ENCODE assay signal across 8 cellular contexts in the genomic region with DNA sequence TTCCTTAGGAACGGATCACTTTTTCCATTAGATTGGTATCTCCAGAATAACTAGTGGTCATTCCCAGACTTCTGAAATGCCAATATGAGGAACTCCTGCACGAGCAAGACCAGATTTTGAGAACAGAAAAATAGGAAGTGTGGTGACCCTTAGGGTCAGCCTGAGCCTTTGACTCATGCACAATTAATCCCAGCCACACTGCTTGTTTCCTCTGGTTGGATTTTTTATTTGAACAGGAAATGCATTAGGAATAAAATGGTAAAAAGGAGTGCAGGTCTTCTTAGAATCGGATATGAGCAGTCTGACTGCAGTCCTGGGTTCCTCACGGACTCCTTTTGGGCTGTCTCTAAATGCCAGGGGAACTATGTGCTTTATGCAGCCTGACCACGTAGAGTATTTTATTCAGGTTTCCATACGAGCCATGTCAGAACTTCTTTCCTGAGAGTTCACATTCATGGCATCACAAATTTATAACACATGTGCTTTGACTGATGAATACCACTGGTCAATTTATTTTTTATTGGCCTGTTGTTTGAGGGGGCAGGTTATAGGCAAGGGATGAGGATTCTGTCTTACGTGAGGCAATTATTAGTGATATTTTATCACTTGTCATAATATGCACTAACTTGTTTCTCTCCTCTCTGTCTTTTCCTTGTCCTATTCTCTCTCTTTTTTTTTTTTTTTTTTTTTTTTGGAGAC. TPM values are rescaled to one million over a fixed set of nuclear protein-coding genes. Genes with fewer than 3 reads are reported as not detected.
DNase-seq lines count a peak whose midpoint lies in the region; ATAC-seq, FAIRE-seq and TF ChIP-seq lines count a peak whose summit lies in the region.
"Not testable (repeated sequence)": the region's sequence is repeated elsewhere in the genome, so short reads cannot be mapped to it uniquely, and the experiment has no call there.

No MANE protein-coding gene starts in this region.

- H2BK120ac ChIP-seq in IMR-90 (ENCODE audit: low read depth, low read length): peak overlapping the region; percentile 83; the same call in 1 of the 2 replicates
- H2BK120ac ChIP-seq in H1 (replicated peaks; ENCODE audit: low read depth, low read length): not testable (repeated sequence)

- dilution Hi-C loops in IMR-90 (cut with HindIII; ENCODE audit: low sequenced_read_pairs, unreplicated experiment): not testable (repeated sequence)

- not testable (repeated sequence) for H3K9me1 ChIP-seq in IMR-90 (ENCODE audit: insufficient read depth, low read length)

- peak overlapping the region; percentile 65; the same call in 1 of the 2 replicates for H3K4ac ChIP-seq in IMR-90 (ENCODE audit: low read depth, low read length)
- not testable (repeated sequence) for H3K4ac ChIP-seq in H1 (replicated peaks; ENCODE audit: insufficient read length, low read depth, low read length)

- ATAC-seq in IMR-90 (ENCODE audit: low read depth): peak; percentile 87
- peak; percentile 47 for ATAC-seq in SK-N-SH treated with all-trans-retinoic acid at 6 μM for 48 hours
- ATAC-seq in heart left ventricle: peak in 3 of 4 donors; percentile 76 to 87 (median 82)
- ATAC-seq in lower lobe of right lung: peak; percentile 63 to 68

- H2AK9ac ChIP-seq in IMR-90 (replicated peaks; ENCODE audit: low read depth, low read length, poor library complexity): not testable (repeated sequence)

- not testable (repeated sequence) for H3K9me3 Mint-ChIP-seq in osteocyte (ENCODE audit: unreplicated experiment)

- H3K4me1 ChIP-seq in IMR-90 (ENCODE audit: control insufficient read depth, insufficient read depth, low read length); H1 (replicated peaks in 1 of 4; ENCODE audit: control insufficient read depth in 3 of 4, insufficient read depth in 4 of 4, low read length in 3 of 4); lower lobe of right lung: not testable (repeated sequence)
- H3K4me1 ChIP-seq in heart left ventricle: peaks cover 0 to 37% (median 17%) of the 10 kb centered on the region in 12 donors
- H3K4me1 ChIP-seq in spleen: peaks cover 0 to 16% (median 4%) of the 10 kb centered on the region in 6 donors

- H4K5ac ChIP-seq in IMR-90 (ENCODE audit: low read depth, low read length); H1 (ENCODE audit: insufficient read length, low read depth, low read length): not testable (repeated sequence)

- peak overlapping the region; percentile 87; the same call in 1 of the 2 replicates for H2BK20ac ChIP-seq in IMR-90 (ENCODE audit: low read depth, low read length)
- not testable (repeated sequence) for H2BK20ac ChIP-seq in H1 (ENCODE audit: low read length)

- H3K36me3 ChIP-seq in IMR-90 (ENCODE audit: control insufficient read depth, insufficient read depth, low read length); H1 (ENCODE audit: control insufficient read depth in 2 of 4, insufficient read depth in 4 of 4, low read length in 3 of 4): not testable (repeated sequence)
- H3K36me3 ChIP-seq in heart left ventricle: peaks cover 0 to 25% (median 10%) of the 10 kb centered on the region in 9 donors
- H3K36me3 ChIP-seq in lower lobe of right lung: peaks cover 11% of the 10 kb centered on the region
- peaks cover 0 to 37% (median 9%) of the 10 kb centered on the region in 6 donors for H3K36me3 ChIP-seq in spleen

- not testable (repeated sequence) for H3K23me2 ChIP-seq in H1 (ENCODE audit: low read depth, low read length)

- CTCF ChIA-PET in IMR-90 (lab: Yijun Ruan, JAX); H1 (lab: Charles Lee; ENCODE audit: partially characterized antibody): not testable (repeated sequence)

- not testable (repeated sequence) for H2AK5ac ChIP-seq in IMR-90 (ENCODE audit: low read depth, low read length); H1 (ENCODE audit: low read depth, low read length)

- no CpG with 5 or more reads among the region's 7 CpGs for WGBS in IMR-90 (ENCODE audit: extremely low coverage in 2 of 2, insufficient read length in 1 of 2), 2 experiments
- 84% methylated on average over 4 of the region's 7 CpGs; no CpG with 5 or more reads in 1 of the 2 experiments for WGBS in H1 (ENCODE audit: extremely low coverage in 1 of 2, insufficient coverage in 1 of 2, insufficient read length in 1 of 2, insufficient replicate concordance in 2 of 2, low coverage in 1 of 2, low lambda C conversion rate in 2 of 2, missing lambda C conversion rate in 1 of 2), 2 experiments
- WGBS in heart left ventricle, 4 donors: 45 to 74% (median 53%) methylated on average over 3 to 4 of the region's 7 CpGs
- 39 to 66% (median 63%) methylated on average over 3 to 4 of the region's 7 CpGs for WGBS in spleen, 5 donors

- peaks cover 9 to 37% of the 10 kb centered on the region in 2 experiments; a peak in 3 of 4 replicates for H3K79me1 ChIP-seq in IMR-90 (ENCODE audit: low read depth in 1 of 2, low read length in 2 of 2)
- not testable (repeated sequence) for H3K79me1 ChIP-seq in H1 (ENCODE audit: low read depth, low read length)

- H3K9me3 ChIP-seq in IMR-90 (ENCODE audit: control insufficient read depth, insufficient read depth, low read length); H1 (ENCODE audit: insufficient read depth in 2 of 2, low read depth in 1 of 2, low read length in 1 of 2); heart left ventricle; lower lobe of right lung; spleen: not testable (repeated sequence)

- not testable (repeated sequence) for H3K79me2 ChIP-seq in H1 (ENCODE audit: control insufficient read depth in 1 of 2, insufficient read depth in 2 of 2, low read length in 2 of 2)

- peak; percentile 50 for FAIRE-seq in H1 (lab: Jason Lieb, UNC)

- not testable (repeated sequence) for H4K91ac ChIP-seq in IMR-90 (ENCODE audit: insufficient read depth, low read depth, low read length); H1 (replicated peaks; ENCODE audit: insufficient read length, low read length)

- not testable (repeated sequence) for H2AFZ ChIP-seq in IMR-90 (replicated peaks; ENCODE audit: low read length, poor library complexity); H1 (ENCODE audit: low read length)

- not testable (repeated sequence) for TF ChIP-seq POLR2A in IMR-90 (IDR thresholded peaks at IDR 0.05; ENCODE audit: low read depth, low read length); H1 (IDR thresholded peaks at IDR 0.05; ENCODE audit: control extremely low read depth in 1 of 2, low read depth in 2 of 2, low read length in 2 of 2); heart left ventricle (IDR thresholded peaks at IDR 0.05); spleen (IDR thresholded peaks at IDR 0.05)

- DNase-seq in EH (ENCODE audit: low read depth): peak; percentile 32
- not testable (repeated sequence) for DNase-seq in IMR-90; H1 (ENCODE audit: low read depth in 1 of 2, low spot score in 2 of 2); heart left ventricle; lower lobe of right lung; osteocyte (ENCODE audit: extremely low spot score, unreplicated experiment); spleen

- 0 out of 2 replicates have a peak overlapping the region, but pooled peaks have one; percentile 51 for H3K23ac ChIP-seq in IMR-90 (ENCODE audit: low read depth, low read length)
- not testable (repeated sequence) for H3K23ac ChIP-seq in H1 (ENCODE audit: insufficient read length)

- not testable (repeated sequence) for H2BK15ac ChIP-seq in IMR-90 (ENCODE audit: low read depth, low read length); H1 (ENCODE audit: low read length)

- not testable (repeated sequence) for TF ChIP-seq EP300 in H1 (IDR thresholded peaks at IDR 0.05; ENCODE audit: borderline replicate concordance in 1 of 2, low read depth in 2 of 2, low read length in 2 of 2)

- not testable (repeated sequence) for H4K8ac ChIP-seq in IMR-90 (ENCODE audit: low read depth in 2 of 2, low read length in 2 of 2); H1 (ENCODE audit: extremely low read depth, insufficient read depth, low read length)

- H3K9ac ChIP-seq in IMR-90 (ENCODE audit: low read depth, low read length); H1 (replicated peaks in 1 of 4; ENCODE audit: extremely low read depth in 1 of 4, low read depth in 3 of 4, low read length in 3 of 4): not testable (repeated sequence)

- H3K18ac ChIP-seq in IMR-90 (ENCODE audit: low read depth, low read length); H1 (ENCODE audit: extremely low read depth, low read length): not testable (repeated sequence)

- H3K27ac Mint-ChIP-seq in osteocyte (ENCODE audit: unreplicated experiment): peak overlapping the region; percentile 75

- TF ChIP-seq RAD21 in IMR-90 (IDR thresholded peaks at IDR 0.05; ENCODE audit: low read length); H1 (IDR thresholded peaks at IDR 0.05 in 1 of 2, conservative IDR thresholded peaks at IDR 0.05 in 1 of 2; ENCODE audit: low read depth in 2 of 2, low read length in 2 of 2): not testable (repeated sequence)

- H3K36me3 Mint-ChIP-seq in osteocyte (ENCODE audit: unreplicated experiment): not testable (repeated sequence)

- not testable (repeated sequence) for H2BK12ac ChIP-seq in H1 (ENCODE audit: low read depth, low read length)

- H3K14ac ChIP-seq in IMR-90 (replicated peaks; ENCODE audit: low read depth, low read length): peak overlapping the region; percentile 87; the same call in 1 of the 2 replicates
- not testable (repeated sequence) for H3K14ac ChIP-seq in H1 (ENCODE audit: insufficient read length)

- in situ Hi-C loops in IMR-90 (cut with MboI; ENCODE audit: low sequenced_read_pairs): loop anchor here (10.0 kb wide), 1 partner anchor 81 kb away; no protein-coding TSS in a partner anchor

- H3K4me3 Mint-ChIP-seq in osteocyte (ENCODE audit: unreplicated experiment): not testable (repeated sequence)

- POLR2A ChIA-PET in IMR-90 (lab: Charles Lee; ENCODE audit: unreplicated experiment); H1 (lab: Charles Lee; ENCODE audit: partially characterized antibody): not testable (repeated sequence)

- not testable (repeated sequence) for H3K27me3 ChIP-seq in IMR-90 (ENCODE audit: control insufficient read depth, insufficient read depth, low read length); H1 (replicated peaks in 1 of 4; ENCODE audit: control insufficient read depth in 3 of 4, extremely low read depth in 1 of 4, insufficient read depth in 3 of 4, low read length in 3 of 4); heart left ventricle; lower lobe of right lung (ENCODE audit: low read depth); spleen (replicated peaks in 1 of 7)

- H3K27ac ChIP-seq in IMR-90 (ENCODE audit: insufficient read depth, low read length); H1 (ENCODE audit: low read depth, low read length); lower lobe of right lung: not testable (repeated sequence)
- H3K27ac ChIP-seq in heart left ventricle: peak overlapping the region in 6 of 12 donors; percentile 24 to 70 (median 42)
- peak overlapping the region in 6 of 8 donors; percentile 10 to 55 (median 32) for H3K27ac ChIP-seq in spleen

- H3K56ac ChIP-seq in IMR-90 (ENCODE audit: extremely low read depth, insufficient read depth, low read length); H1 (replicated peaks; ENCODE audit: insufficient read length, low read depth, low read length): not testable (repeated sequence)

- BruUV-seq in IMR-90 (replicated peaks; lab: Mats Ljungman, UMichigan): not testable (repeated sequence)

- not testable (repeated sequence) for H4K20me1 ChIP-seq in IMR-90 (ENCODE audit: insufficient read depth, low read length); H1 (replicated peaks in 1 of 2; ENCODE audit: control insufficient read depth in 1 of 2, insufficient read depth in 2 of 2, low read length in 2 of 2)

- intact Hi-C loops in IMR-90 (cut with micrococcal nuclease): loop anchor here (2.0 kb wide), 1 partner anchor 109 kb away; no protein-coding TSS in a partner anchor
- intact Hi-C loops in heart left ventricle (cut with DNase I); lower lobe of right lung (cut with DNase I); spleen (cut with DNase I; ENCODE audit: low total_unique reads): not testable (repeated sequence)

- not testable (repeated sequence) for TF ChIP-seq CTCF in IMR-90 (conservative IDR thresholded peaks at IDR 0.05; ENCODE audit: low read depth, low read length); H1 (IDR thresholded peaks at IDR 0.05; ENCODE audit: control extremely low read depth in 1 of 3, insufficient read depth in 1 of 3, low read depth in 1 of 3, low read length in 3 of 3); heart left ventricle (IDR thresholded peaks at IDR 0.05); lower lobe of right lung (IDR thresholded peaks at IDR 0.05); osteocyte (IDR thresholded peaks at IDR 0.05); spleen (IDR thresholded peaks at IDR 0.05 in 8 of 11, conservative IDR thresholded peaks at IDR 0.05 in 3 of 11)

- not testable (repeated sequence) for H3K27me3 Mint-ChIP-seq in osteocyte (ENCODE audit: unreplicated experiment)

- H3K4me3 ChIP-seq in IMR-90 (ENCODE audit: insufficient read depth, low read depth, low read length); H1 (ENCODE audit: extremely low read depth in 1 of 4, insufficient read depth in 2 of 4, low read depth in 3 of 4, low read length in 4 of 4); heart left ventricle; lower lobe of right lung; spleen: not testable (repeated sequence)

- peaks cover 19% of the 10 kb centered on the region for H3K4me1 Mint-ChIP-seq in osteocyte (ENCODE audit: unreplicated experiment)

- H2BK5ac ChIP-seq in IMR-90 (ENCODE audit: low read depth, low read length, poor library complexity, severe bottlenecking); H1 (ENCODE audit: low read depth, low read length): not testable (repeated sequence)

- not testable (repeated sequence) for H3K4me2 ChIP-seq in IMR-90 (ENCODE audit: low read depth, low read length); H1 (ENCODE audit: insufficient read depth in 1 of 2, low read depth in 2 of 2, low read length in 2 of 2)

RNA-seq across cellular contexts. Expression of gene DNMBP, which starts 46.1 kb away (rescaled TPM):
- total RNA-seq in IMR-90 (2012; rRNA removed) (10.9 and 13.6 TPM in 2 replicates), heart left ventricle (10 to 100 TPM in 1 of 9 donors, 1 to 10 TPM in 8; 3.9 to 11.5 (median 7.2) TPM), lower lobe of right lung (13.7 TPM), osteocyte (16.2 and 17.5 TPM in 2 replicates), spleen (10 to 100 TPM; 15.3 to 19.5 (median 16.9) TPM)
- polyA plus RNA-seq in IMR-90 (2012; rRNA removed) (13.6 and 14.3 TPM in 2 replicates), H1 (2011; rRNA removed) (19.1 and 20.9 TPM in 2 replicates), heart left ventricle (1 to 10 TPM; 4.6 to 6.1 TPM), spleen (1 to 10 TPM; 4.6 to 8.9 (median 6.3) TPM)
- polyA plus RNA-seq in IMR-90 (2012; cell fraction: cytosol; rRNA removed): 6.4 and 7.7 TPM in 2 replicates
- polyA plus RNA-seq in IMR-90 (2012; cell fraction: nucleus; rRNA removed; ENCODE audit: low replicate concordance): 22.1 and 44.3 TPM in 2 replicates
- total RNA-seq in H1 (2021; fragmentation: NEBNext Ultra II Directional; extraction: Animal tissue kit (Norgen Biotek cat#: 25700)): 26.4 and 26.7 TPM in 2 replicates
- polyA plus RNA-seq in H1 (2011; cell fraction: cytosol; rRNA removed): 21.0 TPM
- 31.1 TPM for polyA plus RNA-seq in H1 (2011; cell fraction: nucleus; rRNA removed)
- 20.4 to 23.5 TPM (median 22.6 TPM) in 4 replicates for polyA plus RNA-seq in H1 (2012, experiment 1 of 2)
- polyA plus RNA-seq in H1 (2012, experiment 2 of 2): 3.9 TPM
- 17.8 TPM for polyA plus RNA-seq in H1 (2013, experiment 1 of 2)
- polyA plus RNA-seq in H1 (2013, experiment 2 of 2): 16.4 TPM
- 21.0 and 24.0 TPM in 2 replicates for polyA minus RNA-seq in H1 (2011; rRNA and poly(A)+ RNA removed)
- polyA minus RNA-seq in H1 (2011; cell fraction: cytosol; rRNA and poly(A)+ RNA removed): 15.4 TPM
- polyA minus RNA-seq in H1 (2011; cell fraction: nucleus; rRNA and poly(A)+ RNA removed): 25.4 TPM
